ENCODE assay signal across 9 cellular contexts in genomic region chr5:131381011-131381410, GRCh38.
DNase-seq lines count a peak whose midpoint lies in the region; ATAC-seq and TF ChIP-seq lines count a peak whose summit lies in the region.
"Had no signal": no experiment of that assay in that cellular context is flagged by ENCODE, and none has a peak within 500 bp of the region (broad histone marks: within the 10 kb centered on the region; RNA-seq: fewer than 3 reads in every experiment).

No MANE protein-coding gene starts in this region.

- peaks cover 0 to 2% (median 0%) of the 10 kb centered on the region in 7 donors for H3K9me3 Mint-ChIP-seq in CD14-positive monocyte
- H3K9me3 Mint-ChIP-seq in chondrocyte (ENCODE audit: low read depth), result no peaks in the 10 kb centered on the region
- H3K9me3 Mint-ChIP-seq in natural killer cell treated with Interleukin-12 subunit alpha and Interleukin-12 subunit beta and Interleukin-15 and Interleukin-18, amount 100 ng/mL, for 72 hours, result peaks cover 4% of the 10 kb centered on the region

- H3K36me3 Mint-ChIP-seq in CD14-positive monocyte (peaks cover 16 to 20% of the 10 kb centered on the region in 2 donors), chondrocyte (ENCODE audit: low read depth) (no peaks in the 10 kb centered on the region)
- peaks cover 24% of the 10 kb centered on the region for H3K36me3 Mint-ChIP-seq in natural killer cell treated with Interleukin-12 subunit alpha and Interleukin-12 subunit beta and Interleukin-15 and Interleukin-18, amount 100 ng/mL, for 72 hours

- H3K27ac Mint-ChIP-seq in CD14-positive monocyte, result peak overlapping the region; percentile 94 to 99 (median 97)
- H3K27ac Mint-ChIP-seq in chondrocyte (ENCODE audit: unreplicated experiment), result peak overlapping the region; percentile 80
- H3K27ac Mint-ChIP-seq in natural killer cell treated with Interleukin-12 subunit alpha and Interleukin-12 subunit beta and Interleukin-15 and Interleukin-18, amount 100 ng/mL, for 72 hours, result peak overlapping the region; percentile 96

- peaks cover 53% of the 10 kb centered on the region for H3K4me1 Mint-ChIP-seq in CD14-positive monocyte
- H3K4me1 Mint-ChIP-seq in chondrocyte (ENCODE audit: low read depth), result peaks cover 66% of the 10 kb centered on the region
- peaks cover 59 to 84% of the 10 kb centered on the region in 2 donors for H3K4me1 Mint-ChIP-seq in natural killer cell treated with Interleukin-12 subunit alpha and Interleukin-12 subunit beta and Interleukin-15 and Interleukin-18, amount 100 ng/mL, for 72 hours (ENCODE audit: low read depth in 2 of 2)

- H3K27me3 Mint-ChIP-seq in CD14-positive monocyte (ENCODE audit: low read depth in 3 of 3), result no peaks in the 10 kb centered on the region
- H3K27me3 Mint-ChIP-seq in chondrocyte (ENCODE audit: low read depth), result no peaks in the 10 kb centered on the region
- H3K27me3 Mint-ChIP-seq in natural killer cell treated with Interleukin-12 subunit alpha and Interleukin-12 subunit beta and Interleukin-15 and Interleukin-18, amount 100 ng/mL, for 72 hours, result no peaks in the 10 kb centered on the region

- peak overlapping the region; percentile 4 to 67 for H3K4me3 Mint-ChIP-seq in CD14-positive monocyte
- H3K4me3 Mint-ChIP-seq in chondrocyte (ENCODE audit: unreplicated experiment), result no peak overlapping the region
- peak overlapping the region; percentile 86 for H3K4me3 Mint-ChIP-seq in natural killer cell treated with Interleukin-12 subunit alpha and Interleukin-12 subunit beta and Interleukin-15 and Interleukin-18, amount 100 ng/mL, for 72 hours

- DNase-seq in CD14-positive monocyte (ENCODE audit: low spot score) (no peak), NCI-H226 (peak; percentile 2), chondrocyte (ENCODE audit: low spot score) (no peak), NCI-H2029 (lab: John Stamatoyannopoulos, UW) (no peak), NCI-H345 (lab: John Stamatoyannopoulos, UW) (no peak)
- no peak for DNase-seq in natural killer cell treated with Interleukin-12 subunit alpha and Interleukin-12 subunit beta and Interleukin-15 and Interleukin-18, amount 100 ng/mL, for 72 hours (ENCODE audit: low spot score)
- DNase-seq: ovary had no signal

- TF ChIP-seq CTCF in CD14-positive monocyte (IDR thresholded peaks at IDR 0.05) (no peak), chondrocyte (IDR thresholded peaks at IDR 0.05) (no peak)

- intact Hi-C loops in CD14-positive monocyte (cut with micrococcal nuclease), result loop anchor here (5.0 to 10.0 kb wide), 4 partner anchors 104 to 219 kb away; partner anchors contain the start of gene CDC42SE2 (in 1 of the 2)

- ATAC-seq in natural killer cell treated with Interleukin-12 subunit alpha and Interleukin-12 subunit beta and Interleukin-15 and Interleukin-18, amount 100 ng/mL, for 72 hours, result no peak
- ATAC-seq in GM21515 (IDR thresholded peaks at IDR 0.05; ENCODE audit: unreplicated experiment) (no peak), GM18907 (IDR thresholded peaks at IDR 0.05; ENCODE audit: unreplicated experiment) (no peak)
